In genomic region chr12:56596815-56597214, GRCh38 we compare ENCODE assay signal across 20 cellular contexts. TPM values are rescaled to one million over a fixed set of nuclear protein-coding genes. Genes with fewer than 3 reads are reported as not detected.
DNase-seq lines count a peak whose midpoint lies in the region; ATAC-seq and TF ChIP-seq lines count a peak whose summit lies in the region.
"Had no signal": no experiment of that assay in that cellular context is flagged by ENCODE, and none has a peak within 500 bp of the region (broad histone marks: within the 10 kb centered on the region; RNA-seq: fewer than 3 reads in every experiment).

No MANE protein-coding gene starts in this region.

- peaks cover 66% of the 10 kb centered on the region for H3K36me3 Mint-ChIP-seq in Calu3 (ENCODE audit: insufficient read depth, unreplicated experiment)
- H3K36me3 Mint-ChIP-seq in effector memory CD8-positive, alpha-beta T cell (ENCODE audit: insufficient read depth): peaks cover 54% of the 10 kb centered on the region

- H3K9me3 Mint-ChIP-seq in Calu3 (ENCODE audit: low read depth, unreplicated experiment): no peaks in the 10 kb centered on the region
- H3K9me3 Mint-ChIP-seq in effector memory CD8-positive, alpha-beta T cell: no peaks in the 10 kb centered on the region
- H3K9me3 Mint-ChIP-seq: activated B cell treated with CpG ODN at 0.5 μM for 24 hours; dendritic cell treated with granulocyte-macrophage colony-stimulating factor and Interleukin-4, amounts not matched to agents 40 ng/mL and 50 ng/mL, for 4 days had no signal

- no peak overlapping the region for H3K4me2 ChIP-seq in IMR-90 (ENCODE audit: low read depth, low read length)

- H4K20me1 ChIP-seq in IMR-90 (ENCODE audit: insufficient read depth, low read length): peaks cover 19% of the 10 kb centered on the region

- H2BK20ac ChIP-seq in IMR-90 (ENCODE audit: low read depth, low read length): no peak overlapping the region

- 0 out of 2 replicates have a peak, but pooled peaks have one; percentile 3 for ATAC-seq in IMR-90 (ENCODE audit: low read depth)
- ATAC-seq in effector memory CD8-positive, alpha-beta T cell (replicated peaks): no peak
- ATAC-seq: left colon had no signal

- peaks cover 56% of the 10 kb centered on the region for H3K36me3 ChIP-seq in IMR-90 (ENCODE audit: control insufficient read depth, insufficient read depth, low read length)
- H3K36me3 ChIP-seq in neutrophil: peaks cover 76% of the 10 kb centered on the region

- intact Hi-C loops in Calu3 (cut with micrococcal nuclease; ENCODE audit: unreplicated experiment) (no loop called here), IMR-90 (cut with micrococcal nuclease) (loop anchor here (5.0 kb wide), 1 partner anchor 40 kb away; no protein-coding TSS in a partner anchor)

- in situ Hi-C loops in IMR-90 (cut with MboI; ENCODE audit: low sequenced_read_pairs): no loop called here
- in situ Hi-C loops in G401 (cut with HindIII; ENCODE audit: low sequenced_read_pairs): no loop called here

- H3K56ac ChIP-seq in IMR-90 (ENCODE audit: extremely low read depth, insufficient read depth, low read length): no peak overlapping the region

- no peak overlapping the region for H2AK9ac ChIP-seq in IMR-90 (replicated peaks; ENCODE audit: low read depth, low read length, poor library complexity)

- peak overlapping the region; percentile 22; the same call in 1 of the 2 replicates for H3K27ac ChIP-seq in IMR-90 (ENCODE audit: insufficient read depth, low read length)
- peak overlapping the region; percentile 13 for H3K27ac ChIP-seq in neutrophil
- H3K27ac ChIP-seq: Peyer's patch, right lobe of liver had no signal

- BruUV-seq in Calu3 (replicated peaks; lab: Mats Ljungman, UMichigan) (no TSS peak), IMR-90 (replicated peaks; lab: Mats Ljungman, UMichigan) (no TSS peak)

- H2BK120ac ChIP-seq in IMR-90 (ENCODE audit: low read depth, low read length): no peak overlapping the region

- POLR2A ChIA-PET in IMR-90 (lab: Charles Lee; ENCODE audit: unreplicated experiment): no interaction called here

- no peak overlapping the region for H3K4ac ChIP-seq in IMR-90 (ENCODE audit: low read depth, low read length)

- H2AK5ac ChIP-seq in IMR-90 (ENCODE audit: low read depth, low read length): no peak overlapping the region

- peaks cover 3 to 45% of the 10 kb centered on the region in 2 experiments; a peak in 3 of 4 replicates for H3K79me1 ChIP-seq in IMR-90 (ENCODE audit: low read depth in 1 of 2, low read length in 2 of 2)

- no peaks in the 10 kb centered on the region for H3K27me3 Mint-ChIP-seq in Calu3 (ENCODE audit: unreplicated experiment)
- no peaks in the 10 kb centered on the region for H3K27me3 Mint-ChIP-seq in effector memory CD8-positive, alpha-beta T cell
- H3K27me3 Mint-ChIP-seq: activated B cell treated with CpG ODN at 0.5 μM for 24 hours; dendritic cell treated with granulocyte-macrophage colony-stimulating factor and Interleukin-4, amounts not matched to agents 40 ng/mL and 50 ng/mL, for 4 days had no signal

- no peak for TF ChIP-seq RAD21 in IMR-90 (IDR thresholded peaks at IDR 0.05; ENCODE audit: low read length)

- no peak overlapping the region for H3K18ac ChIP-seq in IMR-90 (ENCODE audit: low read depth, low read length)

- no peak overlapping the region for H4K8ac ChIP-seq in IMR-90 (ENCODE audit: low read depth in 2 of 2, low read length in 2 of 2)

- H4K91ac ChIP-seq in IMR-90 (ENCODE audit: insufficient read depth, low read depth, low read length): no peak overlapping the region

- no peak overlapping the region for H3K14ac ChIP-seq in IMR-90 (replicated peaks; ENCODE audit: low read depth, low read length)

- dilution Hi-C loops in IMR-90 (cut with HindIII; ENCODE audit: low sequenced_read_pairs, unreplicated experiment): no loop called here

- H3K27me3 ChIP-seq in IMR-90 (ENCODE audit: control insufficient read depth, insufficient read depth, low read length) (no peaks in the 10 kb centered on the region), neutrophil (no peaks in the 10 kb centered on the region)
- H3K27me3 ChIP-seq: BE2C, Peyer's patch, right lobe of liver had no signal

- no peak overlapping the region for H4K5ac ChIP-seq in IMR-90 (ENCODE audit: low read depth, low read length)

- peak overlapping the region; percentile 2 for H3K27ac Mint-ChIP-seq in Calu3 (ENCODE audit: unreplicated experiment)
- H3K27ac Mint-ChIP-seq in effector memory CD8-positive, alpha-beta T cell: peak overlapping the region; percentile 49 to 57
- H3K27ac Mint-ChIP-seq: activated B cell treated with CpG ODN at 0.5 μM for 24 hours; dendritic cell treated with granulocyte-macrophage colony-stimulating factor and Interleukin-4, amounts not matched to agents 40 ng/mL and 50 ng/mL, for 4 days had no signal

- H3K4me3 ChIP-seq in IMR-90 (ENCODE audit: insufficient read depth, low read depth, low read length) (no peak overlapping the region), neutrophil (ENCODE audit: low read depth in 1 of 2, low read length in 1 of 2) (no peak overlapping the region)
- H3K4me3 ChIP-seq: Peyer's patch, right lobe of liver had no signal

- H3K23ac ChIP-seq in IMR-90 (ENCODE audit: low read depth, low read length): no peak overlapping the region

- TF ChIP-seq POLR2A in IMR-90 (IDR thresholded peaks at IDR 0.05; ENCODE audit: low read depth, low read length): no peak

- H2BK5ac ChIP-seq in IMR-90 (ENCODE audit: low read depth, low read length, poor library complexity, severe bottlenecking): no peak overlapping the region

- H3K4me1 ChIP-seq in IMR-90 (ENCODE audit: control insufficient read depth, insufficient read depth, low read length): peaks cover 15% of the 10 kb centered on the region
- H3K4me1 ChIP-seq in neutrophil (ENCODE audit: control insufficient read depth in 1 of 2, insufficient read depth in 1 of 2, low read depth in 1 of 2, low read length in 1 of 2): no peaks in the 10 kb centered on the region
- H3K4me1 ChIP-seq: Peyer's patch, right lobe of liver had no signal

- no peak overlapping the region for H2AFZ ChIP-seq in IMR-90 (replicated peaks; ENCODE audit: low read length, poor library complexity)

- no peaks in the 10 kb centered on the region for H3K4me1 Mint-ChIP-seq in Calu3 (ENCODE audit: low read depth, unreplicated experiment)
- peaks cover 0 to 4% of the 10 kb centered on the region in 2 donors for H3K4me1 Mint-ChIP-seq in effector memory CD8-positive, alpha-beta T cell (ENCODE audit: low read depth in 2 of 2)

- peaks cover 3% of the 10 kb centered on the region; the same call in 1 of the 2 replicates for H3K9me1 ChIP-seq in IMR-90 (ENCODE audit: insufficient read depth, low read length)

- no peak overlapping the region for H3K9ac ChIP-seq in IMR-90 (ENCODE audit: low read depth, low read length)

- H3K4me3 Mint-ChIP-seq in Calu3 (ENCODE audit: low read depth, unreplicated experiment): no peak overlapping the region
- no peak overlapping the region for H3K4me3 Mint-ChIP-seq in effector memory CD8-positive, alpha-beta T cell
- H3K4me3 Mint-ChIP-seq: activated B cell treated with CpG ODN at 0.5 μM for 24 hours; dendritic cell treated with granulocyte-macrophage colony-stimulating factor and Interleukin-4, amounts not matched to agents 40 ng/mL and 50 ng/mL, for 4 days had no signal

- CTCF ChIA-PET in Calu3 (lab: Charles Lee): no interaction called here
- CTCF ChIA-PET in IMR-90 (lab: Yijun Ruan, JAX): no interaction called here

- H2BK15ac ChIP-seq in IMR-90 (ENCODE audit: low read depth, low read length): no peak overlapping the region

- no peaks in the 10 kb centered on the region for H3K9me3 ChIP-seq in IMR-90 (ENCODE audit: control insufficient read depth, insufficient read depth, low read length)
- no peaks in the 10 kb centered on the region for H3K9me3 ChIP-seq in neutrophil
- H3K9me3 ChIP-seq: BE2C, Peyer's patch, right lobe of liver had no signal

- DNase-seq in Calu3 (no peak), IMR-90 (no peak), NCI-H1092 treated with DMSO at 0.1 percent for 48 hours (lab: John Stamatoyannopoulos, UW) (no peak), G401 (ENCODE audit: low spot score) (no peak), NCI-H774 (lab: John Stamatoyannopoulos, UW) (no peak)
- no peak for DNase-seq in effector memory CD8-positive, alpha-beta T cell
- DNase-seq: activated B cell treated with CpG ODN at 0.5 μM for 24 hours; amygdala; BE2C; DMS153; left colon; MM.1S; NCI-H2081 treated with DMSO at 0.1 percent for 48 hours; NCI-H526; Peyer's patch; right lobe of liver; stimulated activated CD8-positive, alpha-beta memory T cell treated with anti-CD3 and anti-CD28 coated beads, Interleukin-4, amount 100 ng/mL, for 48 hours; SW 1271 had no signal

- WGBS in IMR-90 (ENCODE audit: extremely low coverage in 2 of 2, insufficient read length in 1 of 2), 2 experiments: no CpG with 5 or more reads among the region's 3 CpGs

- TF ChIP-seq CTCF in Calu3 (IDR thresholded peaks at IDR 0.05; ENCODE audit: unreplicated experiment): no peak
- no peak for TF ChIP-seq CTCF in IMR-90 (conservative IDR thresholded peaks at IDR 0.05; ENCODE audit: low read depth, low read length)
- TF ChIP-seq CTCF in neutrophil (IDR thresholded peaks at IDR 0.05): no peak

TF ChIP-seq in IMR-90, 13 proteins besides CTCF, POLR2A, EP300 and RAD21 (continues in another document):
- TF ChIP-seq MXI1 (IDR thresholded peaks at IDR 0.05; ENCODE audit: borderline replicate concordance, low read depth, low read length): no peak
- TF ChIP-seq ELK1 (IDR thresholded peaks at IDR 0.05; ENCODE audit: borderline replicate concordance, low read depth, low read length): no peak
- TF ChIP-seq CEBPB (IDR thresholded peaks at IDR 0.05; ENCODE audit: low read depth, low read length): no peak
- TF ChIP-seq MAFK (IDR thresholded peaks at IDR 0.05; ENCODE audit: low read depth, low read length): no peak

RNA-seq across cellular contexts. Expression of gene BAZ2A, which starts 33.3 kb away (rescaled TPM):
- total RNA-seq in Calu3 (2022) (158 and 187 TPM in 2 replicates), IMR-90 (2012; rRNA removed) (15.4 and 15.6 TPM in 2 replicates)
- 42.8 and 48.6 TPM in 2 replicates for polyA plus RNA-seq in IMR-90 (2012; rRNA removed)
- polyA plus RNA-seq in IMR-90 (2012; cell fraction: cytosol; rRNA removed): 12.8 and 18.2 TPM in 2 replicates
- polyA plus RNA-seq in IMR-90 (2012; cell fraction: nucleus; rRNA removed; ENCODE audit: low replicate concordance): 111 and 143 TPM in 2 replicates
- total RNA-seq in G401 (2014; rRNA removed; shearing (Covaris generic)): 2.9 and 7.4 TPM in 2 replicates

RNA-seq across cellular contexts. Expression of gene ATP5F1B, which starts 49.0 kb away (rescaled TPM):
- total RNA-seq in Calu3 (2022): 822 and 875 TPM in 2 replicates
- 795 and 812 TPM in 2 replicates for total RNA-seq in IMR-90 (2012; rRNA removed)
- 853 and 915 TPM in 2 replicates for polyA plus RNA-seq in IMR-90 (2012; rRNA removed)
- 464 and 534 TPM in 2 replicates for polyA plus RNA-seq in IMR-90 (2012; cell fraction: cytosol; rRNA removed)
- 245 and 449 TPM in 2 replicates for polyA plus RNA-seq in IMR-90 (2012; cell fraction: nucleus; rRNA removed; ENCODE audit: low replicate concordance)
- 211 and 219 TPM in 2 replicates for total RNA-seq in G401 (2014; rRNA removed; shearing (Covaris generic))
